ENCODE assay signal across 1 cellular context in the genomic region with DNA sequence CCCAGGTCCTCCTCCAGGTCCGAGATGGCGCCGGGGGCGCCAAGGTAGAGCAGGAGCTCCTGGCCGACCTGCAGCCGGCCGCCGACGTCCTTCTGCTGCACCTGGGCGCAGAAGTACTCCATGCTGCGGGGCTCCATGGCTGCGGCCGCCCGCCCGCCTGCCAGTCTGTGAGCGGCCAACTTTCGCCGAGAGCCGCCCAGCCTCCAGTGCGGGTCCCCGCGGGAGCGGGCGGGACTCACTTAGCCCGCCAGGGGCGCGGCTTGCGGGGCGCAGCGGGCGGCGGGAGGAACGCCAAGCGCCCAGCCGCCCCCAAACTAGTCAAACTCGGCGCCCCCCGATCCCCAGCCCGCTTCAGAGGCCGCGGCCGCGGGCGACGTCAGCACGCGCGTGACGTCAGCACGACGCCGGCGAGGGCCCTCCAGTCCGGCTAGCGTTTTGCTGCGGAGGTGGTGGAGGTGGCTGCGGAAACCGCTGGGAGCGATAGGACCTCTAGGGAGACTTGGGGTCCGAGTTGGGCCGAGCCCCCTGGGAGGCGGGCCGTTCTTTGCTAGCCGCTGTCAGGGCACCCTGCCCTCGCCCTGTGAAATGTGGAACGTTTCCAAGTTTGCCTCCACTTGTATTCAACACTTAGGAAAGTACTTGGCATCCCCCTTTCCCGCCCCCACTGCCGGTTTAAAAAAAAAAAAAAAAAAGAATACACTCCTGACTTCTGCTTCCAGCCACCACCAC.
TF ChIP-seq lines count a peak whose summit lies in the region.

A gene (minus strand): TSS at position 389 of the 729 bp plus-strand sequence. CDS start 252 bp downstream, at position 137.

TF ChIP-seq in SK-N-SH, 30 proteins besides CTCF, POLR2A, EP300 and RAD21 (continued from another document):
- TF ChIP-seq, protein P1, sequence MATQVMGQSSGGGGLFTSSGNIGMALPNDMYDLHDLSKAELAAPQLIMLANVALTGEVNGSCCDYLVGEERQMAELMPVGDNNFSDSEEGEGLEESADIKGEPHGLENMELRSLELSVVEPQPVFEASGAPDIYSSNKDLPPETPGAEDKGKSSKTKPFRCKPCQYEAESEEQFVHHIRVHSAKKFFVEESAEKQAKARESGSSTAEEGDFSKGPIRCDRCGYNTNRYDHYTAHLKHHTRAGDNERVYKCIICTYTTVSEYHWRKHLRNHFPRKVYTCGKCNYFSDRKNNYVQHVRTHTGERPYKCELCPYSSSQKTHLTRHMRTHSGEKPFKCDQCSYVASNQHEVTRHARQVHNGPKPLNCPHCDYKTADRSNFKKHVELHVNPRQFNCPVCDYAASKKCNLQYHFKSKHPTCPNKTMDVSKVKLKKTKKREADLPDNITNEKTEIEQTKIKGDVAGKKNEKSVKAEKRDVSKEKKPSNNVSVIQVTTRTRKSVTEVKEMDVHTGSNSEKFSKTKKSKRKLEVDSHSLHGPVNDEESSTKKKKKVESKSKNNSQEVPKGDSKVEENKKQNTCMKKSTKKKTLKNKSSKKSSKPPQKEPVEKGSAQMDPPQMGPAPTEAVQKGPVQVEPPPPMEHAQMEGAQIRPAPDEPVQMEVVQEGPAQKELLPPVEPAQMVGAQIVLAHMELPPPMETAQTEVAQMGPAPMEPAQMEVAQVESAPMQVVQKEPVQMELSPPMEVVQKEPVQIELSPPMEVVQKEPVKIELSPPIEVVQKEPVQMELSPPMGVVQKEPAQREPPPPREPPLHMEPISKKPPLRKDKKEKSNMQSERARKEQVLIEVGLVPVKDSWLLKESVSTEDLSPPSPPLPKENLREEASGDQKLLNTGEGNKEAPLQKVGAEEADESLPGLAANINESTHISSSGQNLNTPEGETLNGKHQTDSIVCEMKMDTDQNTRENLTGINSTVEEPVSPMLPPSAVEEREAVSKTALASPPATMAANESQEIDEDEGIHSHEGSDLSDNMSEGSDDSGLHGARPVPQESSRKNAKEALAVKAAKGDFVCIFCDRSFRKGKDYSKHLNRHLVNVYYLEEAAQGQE (IDR thresholded peaks at IDR 0.05; ENCODE audit: low read depth, low read length), result no peak
- TF ChIP-seq MXI1 (IDR thresholded peaks at IDR 0.05; ENCODE audit: low read depth, low read length) (peak; percentile 75; the same call in 1 of the 2 replicates), RFX5 (IDR thresholded peaks at IDR 0.05; ENCODE audit: low read length) (peak; percentile 60; the same call in 1 of the 2 replicates), TAF1 (IDR thresholded peaks at IDR 0.05; ENCODE audit: borderline replicate concordance, low read depth, low read length) (peak; percentile 59; the same call in 1 of the 2 replicates), SIN3A (IDR thresholded peaks at IDR 0.05; ENCODE audit: borderline replicate concordance, low read depth, low read length) (no peak), POLR2AphosphoS5 (IDR thresholded peaks at IDR 0.05; ENCODE audit: low read depth, low read length) (peak; percentile 89), YY1 (IDR thresholded peaks at IDR 0.05; ENCODE audit: low read depth) (peak; percentile 58; the same call in 1 of the 2 replicates), ELF1 (IDR thresholded peaks at IDR 0.05) (no peak), GATA2 (CRISPR knock-in tag; IDR thresholded peaks at IDR 0.05) (no peak), FOXJ3 (CRISPR knock-in tag; IDR thresholded peaks at IDR 0.05) (no peak), SMC3 (IDR thresholded peaks at IDR 0.05; ENCODE audit: low read depth, low read length) (no peak)
- TF ChIP-seq, protein P2, sequence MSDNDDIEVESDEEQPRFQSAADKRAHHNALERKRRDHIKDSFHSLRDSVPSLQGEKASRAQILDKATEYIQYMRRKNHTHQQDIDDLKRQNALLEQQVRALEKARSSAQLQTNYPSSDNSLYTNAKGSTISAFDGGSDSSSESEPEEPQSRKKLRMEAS (IDR thresholded peaks at IDR 0.05; ENCODE audit: low read depth), result 0 out of 2 replicates have a peak, but pooled peaks have one; percentile 23
